In the genomic region with DNA sequence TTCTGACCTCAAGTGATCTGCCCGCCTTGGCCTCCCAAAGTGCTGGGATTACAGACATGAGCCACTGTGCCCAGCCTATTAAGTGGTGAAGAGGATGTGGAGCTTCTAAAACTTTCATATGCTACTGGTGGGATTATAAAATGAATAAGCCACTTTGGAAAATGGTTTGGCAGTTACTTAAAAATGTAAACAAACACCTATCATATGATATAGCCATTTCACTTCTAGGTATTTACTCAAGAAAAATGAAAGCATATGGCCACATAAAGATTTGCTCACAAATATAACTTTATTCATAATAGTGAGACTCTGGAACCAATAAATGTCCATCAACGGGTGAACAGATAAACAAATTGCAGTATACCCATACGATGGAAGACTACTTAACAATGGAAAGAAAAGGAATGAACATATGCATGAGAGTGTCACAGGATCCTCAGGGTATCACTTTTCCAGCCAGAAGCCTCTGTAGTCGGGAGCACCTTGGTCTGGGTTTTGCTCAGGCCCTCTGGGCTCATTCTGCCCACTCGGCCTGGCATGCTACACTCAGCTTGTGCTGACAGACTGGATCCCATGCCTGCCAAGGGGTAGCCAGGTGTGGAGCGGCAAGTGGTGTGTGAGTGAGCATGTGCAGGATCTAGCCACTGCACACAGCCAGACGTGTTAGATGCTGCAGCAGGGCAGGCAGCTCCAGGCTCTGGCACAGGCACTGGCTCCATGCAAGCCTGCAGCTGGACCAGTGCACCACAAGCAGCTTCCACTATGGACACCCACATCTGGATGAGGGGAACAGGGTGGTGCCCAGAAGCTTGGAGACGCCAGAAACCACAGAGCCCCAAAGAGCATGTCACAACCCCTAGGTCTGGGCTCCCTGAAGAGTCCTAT, we compare ENCODE assay signal across 16 cellular contexts.
DNase-seq lines count a peak whose midpoint lies in the region; ATAC-seq and TF ChIP-seq lines count a peak whose summit lies in the region.
"Had no signal": no experiment of that assay in that cellular context is flagged by ENCODE, and none has a peak within 500 bp of the region (broad histone marks: within the 10 kb centered on the region; RNA-seq: fewer than 3 reads in every experiment).

No MANE protein-coding gene starts in this region.

- no peaks in the 10 kb centered on the region for H3K27me3 ChIP-seq in stomach

- H3K4me3 Mint-ChIP-seq in natural killer cell treated with Interleukin-12 subunit alpha and Interleukin-12 subunit beta and Interleukin-15 and Interleukin-18, amount 100 ng/mL, for 72 hours: no peak overlapping the region
- H3K4me3 Mint-ChIP-seq in activated T-helper 1 cell treated with anti-CD3 and anti-CD28 coated beads, Interleukin-12 subunit alpha, Interleukin-12 subunit beta, Interleukin-2, Interleukin-4 antibody, amounts not matched to agents 30 ng/mL and 10 ng/mL and 1 ng/mL, durations not matched to agents 14 hours and 24 hours and 36 hours: no peak overlapping the region
- H3K4me3 Mint-ChIP-seq: CD14-positive monocyte; CD8-positive, alpha-beta T cell had no signal

- peak; percentile 24 to 33 for ATAC-seq in natural killer cell treated with Interleukin-12 subunit alpha and Interleukin-12 subunit beta and Interleukin-15 and Interleukin-18, amount 100 ng/mL, for 72 hours
- ATAC-seq: CD8-positive, alpha-beta T cell; HCT116 had no signal

- peaks cover 0 to 20% (median 12%) of the 10 kb centered on the region in 4 donors for H3K9me3 ChIP-seq in stomach

- TF ChIP-seq CTCF in coronary artery (IDR thresholded peaks at IDR 0.05) (no peak), stomach (IDR thresholded peaks at IDR 0.05) (no peak)

- intact Hi-C loops in stomach (cut with DNase I; ENCODE audit: low total_unique reads): no loop called here
- intact Hi-C loops in activated T-helper 1 cell treated with anti-CD3 and anti-CD28 coated beads, Interleukin-12 subunit alpha, Interleukin-12 subunit beta, Interleukin-2, Interleukin-4 antibody, amounts not matched to agents 30 ng/mL and 10 ng/mL and 1 ng/mL, durations not matched to agents 14 hours and 24 hours and 36 hours (cut with micrococcal nuclease): no loop called here

- no peak for TF ChIP-seq EP300 in stomach (IDR thresholded peaks at IDR 0.05)

- no peaks in the 10 kb centered on the region for H3K36me3 Mint-ChIP-seq in natural killer cell treated with Interleukin-12 subunit alpha and Interleukin-12 subunit beta and Interleukin-15 and Interleukin-18, amount 100 ng/mL, for 72 hours
- no peaks in the 10 kb centered on the region for H3K36me3 Mint-ChIP-seq in activated T-helper 1 cell treated with anti-CD3 and anti-CD28 coated beads, Interleukin-12 subunit alpha, Interleukin-12 subunit beta, Interleukin-2, Interleukin-4 antibody, amounts not matched to agents 30 ng/mL and 10 ng/mL and 1 ng/mL, durations not matched to agents 14 hours and 24 hours and 36 hours (ENCODE audit: low read depth)
- H3K36me3 Mint-ChIP-seq: CD14-positive monocyte; CD8-positive, alpha-beta T cell had no signal

- no peak overlapping the region for H3K27ac Mint-ChIP-seq in natural killer cell treated with Interleukin-12 subunit alpha and Interleukin-12 subunit beta and Interleukin-15 and Interleukin-18, amount 100 ng/mL, for 72 hours
- no peak overlapping the region for H3K27ac Mint-ChIP-seq in activated T-helper 1 cell treated with anti-CD3 and anti-CD28 coated beads, Interleukin-12 subunit alpha, Interleukin-12 subunit beta, Interleukin-2, Interleukin-4 antibody, amounts not matched to agents 30 ng/mL and 10 ng/mL and 1 ng/mL, durations not matched to agents 14 hours and 24 hours and 36 hours
- H3K27ac Mint-ChIP-seq: CD14-positive monocyte; CD8-positive, alpha-beta T cell had no signal

- no peaks in the 10 kb centered on the region for H3K9me3 Mint-ChIP-seq in natural killer cell treated with Interleukin-12 subunit alpha and Interleukin-12 subunit beta and Interleukin-15 and Interleukin-18, amount 100 ng/mL, for 72 hours
- H3K9me3 Mint-ChIP-seq in activated T-helper 1 cell treated with anti-CD3 and anti-CD28 coated beads, Interleukin-12 subunit alpha, Interleukin-12 subunit beta, Interleukin-2, Interleukin-4 antibody, amounts not matched to agents 30 ng/mL and 10 ng/mL and 1 ng/mL, durations not matched to agents 14 hours and 24 hours and 36 hours: no peaks in the 10 kb centered on the region

- no peak for TF ChIP-seq POLR2A in stomach (IDR thresholded peaks at IDR 0.05)

- DNase-seq in NCI-H2171 treated with DMSO at 0.1 percent for 48 hours (lab: John Stamatoyannopoulos, UW): peak; percentile 16
- DNase-seq in NCI-H2171 (lab: John Stamatoyannopoulos, UW): no peak
- peak; percentile 35 for DNase-seq in coronary artery (ENCODE audit: low spot score)
- no peak for DNase-seq in natural killer cell treated with Interleukin-12 subunit alpha and Interleukin-12 subunit beta and Interleukin-15 and Interleukin-18, amount 100 ng/mL, for 72 hours (ENCODE audit: low spot score)
- peak; percentile 11 for DNase-seq in stomach
- no peak for DNase-seq in GF-D8 (lab: John Stamatoyannopoulos, UW)
- no peak for DNase-seq in stimulated activated naive CD4-positive, alpha-beta T cell treated with Interleukin-2 at 50 U/mL for 16 hours (lab: John Stamatoyannopoulos, UW)
- no peak for DNase-seq in activated T-helper 1 cell treated with anti-CD3 and anti-CD28 coated beads, Interleukin-12 subunit alpha, Interleukin-12 subunit beta, Interleukin-2, Interleukin-4 antibody, amounts not matched to agents 30 ng/mL and 10 ng/mL and 1 ng/mL, durations not matched to agents 14 hours and 24 hours and 36 hours (ENCODE audit: low spot score)
- DNase-seq: COR-L47, DMS153, DMS79 treated with DMSO at 0.1 percent for 48 hours, EL had no signal

- peaks cover 2 to 25% of the 10 kb centered on the region in 2 donors for H3K27me3 Mint-ChIP-seq in natural killer cell treated with Interleukin-12 subunit alpha and Interleukin-12 subunit beta and Interleukin-15 and Interleukin-18, amount 100 ng/mL, for 72 hours
- peaks cover 10% of the 10 kb centered on the region for H3K27me3 Mint-ChIP-seq in activated T-helper 1 cell treated with anti-CD3 and anti-CD28 coated beads, Interleukin-12 subunit alpha, Interleukin-12 subunit beta, Interleukin-2, Interleukin-4 antibody, amounts not matched to agents 30 ng/mL and 10 ng/mL and 1 ng/mL, durations not matched to agents 14 hours and 24 hours and 36 hours (ENCODE audit: insufficient read depth)

- H3K27ac ChIP-seq in coronary artery: no peak overlapping the region
- no peak overlapping the region for H3K27ac ChIP-seq in stomach
- H3K27ac ChIP-seq: 22Rv1 had no signal

- no peaks in the 10 kb centered on the region for H3K36me3 ChIP-seq in stomach

- no peaks in the 10 kb centered on the region for H3K4me1 Mint-ChIP-seq in natural killer cell treated with Interleukin-12 subunit alpha and Interleukin-12 subunit beta and Interleukin-15 and Interleukin-18, amount 100 ng/mL, for 72 hours (ENCODE audit: low read depth in 2 of 2)
- no peaks in the 10 kb centered on the region for H3K4me1 Mint-ChIP-seq in activated T-helper 1 cell treated with anti-CD3 and anti-CD28 coated beads, Interleukin-12 subunit alpha, Interleukin-12 subunit beta, Interleukin-2, Interleukin-4 antibody, amounts not matched to agents 30 ng/mL and 10 ng/mL and 1 ng/mL, durations not matched to agents 14 hours and 24 hours and 36 hours (ENCODE audit: low read depth)
- H3K4me1 Mint-ChIP-seq: CD14-positive monocyte had no signal

- 80 to 88% (median 84%) methylated on average over 8 of the region's 8 CpGs for WGBS in stomach, 5 donors

- no peak overlapping the region for H3K4me3 ChIP-seq in coronary artery
- no peak overlapping the region for H3K4me3 ChIP-seq in stomach

- H3K4me1 ChIP-seq in stomach: no peaks in the 10 kb centered on the region

Comparison
In these comparisons a context has a peak if more than half of its experiments do, and no peak if none do; other contexts are left out.
1. DNase-seq: peak in NCI-H2171 treated with DMSO at 0.1 percent for 48 hours (single experiment), coronary artery (single experiment) and stomach (single experiment); none in NCI-H2171 (single experiment), natural killer cell treated with Interleukin-12 subunit alpha and Interleukin-12 subunit beta and Interleukin-15 and Interleukin-18, amount 100 ng/mL, for 72 hours (single experiment), GF-D8 (single experiment), stimulated activated naive CD4-positive, alpha-beta T cell treated with Interleukin-2 at 50 U/mL for 16 hours (single experiment) and activated T-helper 1 cell treated with anti-CD3 and anti-CD28 coated beads, Interleukin-12 subunit alpha, Interleukin-12 subunit beta, Interleukin-2, Interleukin-4 antibody, amounts not matched to agents 30 ng/mL and 10 ng/mL and 1 ng/mL, durations not matched to agents 14 hours and 24 hours and 36 hours (single experiment).